8 cellular contexts compared by ENCODE assay signal in genomic region chr1:42682484-42682738, GRCh38. TPM values are rescaled to one million over a fixed set of nuclear protein-coding genes. Genes with fewer than 3 reads are reported as not detected.
DNase-seq lines count a peak whose midpoint lies in the region; ATAC-seq, FAIRE-seq and TF ChIP-seq lines count a peak whose summit lies in the region.
"Not testable (repeated sequence)": the region's sequence is repeated elsewhere in the genome, so short reads cannot be mapped to it uniquely, and the experiment has no call there.

No MANE protein-coding gene starts in this region.

- dilution Hi-C loops in keratinocyte (cut with MboI; ENCODE audit: extremely low pct_ligation_motif_present, low sequenced_read_pairs), result not testable (repeated sequence)

- H3K36me3 Mint-ChIP-seq in activated T-cell treated with anti-CD3 and anti-CD28 coated beads, Interleukin-2, amount 50 U/mL, for 4 hours (ENCODE audit: insufficient read depth), result peaks cover 29% of the 10 kb centered on the region

- peaks cover 12% of the 10 kb centered on the region for H3K36me3 ChIP-seq in Loucy (ENCODE audit: insufficient read depth, low read length)
- not testable (repeated sequence) for H3K36me3 ChIP-seq in effector memory CD4-positive, alpha-beta T cell (ENCODE audit: control insufficient read depth, insufficient read depth, low read length); ovary; uterus
- peaks cover 0 to 20% of the 10 kb centered on the region in 2 experiments for H3K36me3 ChIP-seq in keratinocyte (ENCODE audit: control insufficient read depth in 2 of 2, extremely low read depth in 1 of 2, insufficient read depth in 2 of 2, low read length in 2 of 2)

- ATAC-seq in GM18868 (IDR thresholded peaks at IDR 0.05; ENCODE audit: unreplicated experiment), result peak; percentile 6
- peak; percentile 8 for ATAC-seq in HG02623 (IDR thresholded peaks at IDR 0.05; ENCODE audit: unreplicated experiment)
- ATAC-seq in activated T-cell treated with anti-CD3 and anti-CD28 coated beads, Interleukin-2, amount 50 U/mL, for 4 hours, result peak; percentile 22 to 23

- not testable (repeated sequence) for H3F3A ChIP-seq in Loucy (ENCODE audit: low read depth)

- not testable (repeated sequence) for H3K9me3 ChIP-seq in Loucy (ENCODE audit: insufficient read depth, low read depth, low read length); effector memory CD4-positive, alpha-beta T cell (ENCODE audit: control insufficient read depth, low read length); keratinocyte (ENCODE audit: control insufficient read depth, low read depth, low read length); ovary; uterus

- H2AFZ ChIP-seq in Loucy (ENCODE audit: low read length); keratinocyte (ENCODE audit: control insufficient read depth, low read length): not testable (repeated sequence)

- intact Hi-C loops in ovary (cut with DNase I), result loop anchor here in 2 of 4 donors (10.0 kb wide), 1 partner anchor 82 kb away; the partner anchor contains the start of genes C1orf50 (in 2 of the 2) and P3H1 (in 2 of the 2)
- intact Hi-C loops in uterus (cut with DNase I; ENCODE audit: low total_unique reads), result not testable (repeated sequence)

- H3K4me1 Mint-ChIP-seq in activated T-cell treated with anti-CD3 and anti-CD28 coated beads, Interleukin-2, amount 50 U/mL, for 4 hours (ENCODE audit: low read depth), result peaks cover 49% of the 10 kb centered on the region

- not testable (repeated sequence) for H3K4me2 ChIP-seq in Loucy (ENCODE audit: low read depth, low read length, poor library complexity, severe bottlenecking); keratinocyte (ENCODE audit: control insufficient read depth, extremely low read depth, insufficient read depth, low read depth, low read length)

- H3K9me3 Mint-ChIP-seq in activated T-cell treated with anti-CD3 and anti-CD28 coated beads, Interleukin-2, amount 50 U/mL, for 4 hours, result not testable (repeated sequence)

- not testable (repeated sequence) for FAIRE-seq in keratinocyte (lab: Jason Lieb, UNC)

- not testable (repeated sequence) for DNase-seq in activated T-cell treated with anti-CD3 and anti-CD28 coated beads, Interleukin-2, amount 50 U/mL, for 4 hours; effector memory CD4-positive, alpha-beta T cell; keratinocyte (ENCODE audit: low read depth, low spot score); ovary; uterus

- peaks cover 48% of the 10 kb centered on the region for H3K4me1 ChIP-seq in Loucy (ENCODE audit: insufficient read depth, low read length, poor library complexity, severe bottlenecking)
- H3K4me1 ChIP-seq in effector memory CD4-positive, alpha-beta T cell (ENCODE audit: control insufficient read depth, insufficient read depth, low read length, poor library complexity, severe bottlenecking), result peaks cover 29% of the 10 kb centered on the region
- H3K4me1 ChIP-seq in keratinocyte (ENCODE audit: control insufficient read depth, extremely low read depth, insufficient read depth, low read length), result peaks cover 45% of the 10 kb centered on the region
- peaks cover 11% of the 10 kb centered on the region for H3K4me1 ChIP-seq in ovary (ENCODE audit: insufficient read depth)
- peaks cover 10 to 22% of the 10 kb centered on the region in 2 donors for H3K4me1 ChIP-seq in uterus

- peak overlapping the region; percentile 96 for H3K4me3 Mint-ChIP-seq in activated T-cell treated with anti-CD3 and anti-CD28 coated beads, Interleukin-2, amount 50 U/mL, for 4 hours

- 0% methylated on average over 13 to 32 of the region's 33 CpGs for WGBS in ovary, 3 donors

- H3K4me3 ChIP-seq in Loucy (ENCODE audit: low read length, poor library complexity, severe bottlenecking) (peak overlapping the region; percentile 83), keratinocyte (ENCODE audit: control insufficient read depth in 2 of 3, extremely low read depth in 1 of 3, insufficient read depth in 2 of 3, low read depth in 1 of 3, low read length in 3 of 3) (peak overlapping the region; percentile 27 to 95 (median 72)), ovary (peak overlapping the region; percentile 84), uterus (peak overlapping the region; percentile 57 to 98)
- H3K4me3 ChIP-seq in effector memory CD4-positive, alpha-beta T cell (ENCODE audit: insufficient read depth, low read depth, low read length, poor library complexity, severe bottlenecking), result peak overlapping the region; percentile 78

- H3K9ac ChIP-seq in Loucy (ENCODE audit: low read depth, low read length, poor library complexity, severe bottlenecking), result peak overlapping the region; percentile 16
- peak overlapping the region; percentile 95 for H3K9ac ChIP-seq in keratinocyte (ENCODE audit: control insufficient read depth, extremely low read depth, insufficient read depth, low read length)

- H3K79me2 ChIP-seq in Loucy (ENCODE audit: insufficient read depth, low read length) (peaks cover 69% of the 10 kb centered on the region), keratinocyte (ENCODE audit: control insufficient read depth, insufficient read depth, low read length) (peaks cover 60% of the 10 kb centered on the region)

- not testable (repeated sequence) for H3K9me2 ChIP-seq in Loucy (replicated peaks; ENCODE audit: low read depth, low read length)

- TF ChIP-seq CTCF in Loucy (conservative IDR thresholded peaks at IDR 0.05; ENCODE audit: low read length); keratinocyte (optimal IDR thresholded peaks at IDR 0.05 in 1 of 3, IDR thresholded peaks at IDR 0.05 in 1 of 3, conservative IDR thresholded peaks at IDR 0.05 in 1 of 3; ENCODE audit: extremely low read depth in 1 of 3, insufficient read depth in 2 of 3, low read length in 3 of 3); ovary (IDR thresholded peaks at IDR 0.05); uterus (IDR thresholded peaks at IDR 0.05): not testable (repeated sequence)

- not testable (repeated sequence) for TF ChIP-seq POLR2A in ovary (IDR thresholded peaks at IDR 0.05); uterus (IDR thresholded peaks at IDR 0.05)

- H3K27me3 Mint-ChIP-seq in activated T-cell treated with anti-CD3 and anti-CD28 coated beads, Interleukin-2, amount 50 U/mL, for 4 hours (ENCODE audit: low read depth), result not testable (repeated sequence)

- not testable (repeated sequence) for TF ChIP-seq EP300 in ovary (IDR thresholded peaks at IDR 0.05)

- peak overlapping the region; percentile 87 for H3K27ac ChIP-seq in effector memory CD4-positive, alpha-beta T cell (ENCODE audit: insufficient read depth, low read length, poor library complexity, severe bottlenecking)
- H3K27ac ChIP-seq in keratinocyte (ENCODE audit: control insufficient read depth, insufficient read depth, low read length) (peak overlapping the region; percentile 91), ovary (peak overlapping the region; percentile 93 to 97), uterus (peak overlapping the region; percentile 94 to 95)

- H3K9me1 ChIP-seq in keratinocyte (ENCODE audit: control insufficient read depth, extremely low read depth, insufficient read depth, low read length), result not testable (repeated sequence)

- H3K27me3 ChIP-seq in Loucy (ENCODE audit: insufficient read depth, low read length, poor library complexity, severe bottlenecking); effector memory CD4-positive, alpha-beta T cell (replicated peaks; ENCODE audit: control insufficient read depth, insufficient read depth, low read length, poor library complexity, severe bottlenecking); keratinocyte (ENCODE audit: control insufficient read depth, extremely low read depth, insufficient read depth, low read length); ovary; uterus: not testable (repeated sequence)

- peaks cover 45% of the 10 kb centered on the region for H4K20me1 ChIP-seq in Loucy (ENCODE audit: insufficient read depth, low read length, poor library complexity, severe bottlenecking)
- H4K20me1 ChIP-seq in keratinocyte (ENCODE audit: control insufficient read depth, extremely low read depth, insufficient read depth, low read length), result peaks cover 33% of the 10 kb centered on the region

RNA-seq across cellular contexts. Expression of gene YBX1, which starts 0.2 kb away (rescaled TPM):
- 1,000 to 10,000 TPM; 1,281 to 1,520 (median 1,366) TPM for total RNA-seq in activated T-cell treated with anti-CD3 and anti-CD28 coated beads, Interleukin-2, amount 50 U/mL, for 4 hours
- polyA plus RNA-seq in keratinocyte, result 630 to 1,162 TPM (median 1,066 TPM) in 3 replicates
- polyA plus RNA-seq in keratinocyte (2011; ENCODE audit: low read depth), result 243 TPM
- 1,344 and 1,449 TPM in 2 replicates for polyA plus RNA-seq in keratinocyte (2011; cell fraction: cytosol; rRNA removed)
- 186 and 230 TPM in 2 replicates for polyA plus RNA-seq in keratinocyte (2011; cell fraction: nucleus; rRNA removed)
- polyA plus RNA-seq in keratinocyte (2012; ENCODE audit: low replicate concordance), result 463 and 1,137 TPM in 2 replicates
- 244 to 426 TPM (median 260 TPM) in 3 replicates for polyA minus RNA-seq in keratinocyte
- polyA minus RNA-seq in keratinocyte (2011; cell fraction: cytosol; rRNA and poly(A)+ RNA removed), result 513 TPM
- 37.6 and 63.8 TPM in 2 replicates for polyA minus RNA-seq in keratinocyte (2011; cell fraction: nucleus; rRNA and poly(A)+ RNA removed)
- 100 to 1,000 TPM; 196 to 482 (median 373) TPM for total RNA-seq in ovary
- 100 to 1,000 TPM; 419 to 909 TPM for polyA plus RNA-seq in ovary
- total RNA-seq in uterus, result 100 to 1,000 TPM; 282 to 387 (median 333) TPM

RNA-seq across cellular contexts. Expression of gene PPIH, which starts 24.2 kb away (rescaled TPM):
- total RNA-seq in activated T-cell treated with anti-CD3 and anti-CD28 coated beads, Interleukin-2, amount 50 U/mL, for 4 hours, result 100 to 1,000 TPM in 2 of 3 donors, 10 to 100 TPM in 1; 97.4 to 122 (median 117) TPM
- polyA plus RNA-seq in keratinocyte (54.0 to 94.1 TPM (median 63.4 TPM) in 3 replicates), ovary (10 to 100 TPM; 32.1 to 49.1 TPM)
- polyA plus RNA-seq in keratinocyte (2011; ENCODE audit: low read depth), result 6.2 TPM
- 54.0 and 56.0 TPM in 2 replicates for polyA plus RNA-seq in keratinocyte (2011; cell fraction: cytosol; rRNA removed)
- polyA plus RNA-seq in keratinocyte (2011; cell fraction: nucleus; rRNA removed), result 33.4 and 47.3 TPM in 2 replicates
- 26.0 and 50.4 TPM in 2 replicates for polyA plus RNA-seq in keratinocyte (2012; ENCODE audit: low replicate concordance)
- 4.8 to 38.9 TPM (median 17.7 TPM) in 3 replicates for polyA minus RNA-seq in keratinocyte
- polyA minus RNA-seq in keratinocyte (2011; cell fraction: cytosol; rRNA and poly(A)+ RNA removed), result 29.0 TPM
- polyA minus RNA-seq in keratinocyte (2011; cell fraction: nucleus; rRNA and poly(A)+ RNA removed), result 5.9 and 14.8 TPM in 2 replicates
- total RNA-seq in ovary (10 to 100 TPM; 23.1 to 32.8 (median 26.4) TPM), uterus (10 to 100 TPM in 3 of 4 donors, 1 to 10 TPM in 1; 2.6 to 48.4 (median 36.3) TPM)

RNA-seq across cellular contexts. Expression of gene CLDN19, which starts 57.6 kb away (rescaled TPM):
- not detected for total RNA-seq in activated T-cell treated with anti-CD3 and anti-CD28 coated beads, Interleukin-2, amount 50 U/mL, for 4 hours
- polyA plus RNA-seq in keratinocyte (0.06 TPM in 1 of 3 replicates, not detected in the others), ovary (under 1 TPM in 1 of 2 donors, not detected in 1; 0.07 TPM)
- not detected for polyA plus RNA-seq in keratinocyte (2011; ENCODE audit: low read depth)
- not detected in 2 replicates for polyA plus RNA-seq in keratinocyte (2011; cell fraction: cytosol; rRNA removed)
- not detected in 2 replicates for polyA plus RNA-seq in keratinocyte (2011; cell fraction: nucleus; rRNA removed)
- polyA plus RNA-seq in keratinocyte (2012; ENCODE audit: low replicate concordance), result not detected in 2 replicates
- 0.07 TPM in 1 of 3 replicates, not detected in the others for polyA minus RNA-seq in keratinocyte
- not detected for polyA minus RNA-seq in keratinocyte (2011; cell fraction: cytosol; rRNA and poly(A)+ RNA removed)
- 0.16 TPM in 1 of 2 replicates, not detected in the other for polyA minus RNA-seq in keratinocyte (2011; cell fraction: nucleus; rRNA and poly(A)+ RNA removed)
- total RNA-seq in ovary (under 1 TPM in 2 of 7 donors, not detected in 5; 0.24 to 0.52 TPM), uterus (under 1 TPM in 1 of 4 donors, not detected in 3; 0.28 TPM)
